Comparison of ENCODE assay signal across 7 cellular contexts in the genomic region with DNA sequence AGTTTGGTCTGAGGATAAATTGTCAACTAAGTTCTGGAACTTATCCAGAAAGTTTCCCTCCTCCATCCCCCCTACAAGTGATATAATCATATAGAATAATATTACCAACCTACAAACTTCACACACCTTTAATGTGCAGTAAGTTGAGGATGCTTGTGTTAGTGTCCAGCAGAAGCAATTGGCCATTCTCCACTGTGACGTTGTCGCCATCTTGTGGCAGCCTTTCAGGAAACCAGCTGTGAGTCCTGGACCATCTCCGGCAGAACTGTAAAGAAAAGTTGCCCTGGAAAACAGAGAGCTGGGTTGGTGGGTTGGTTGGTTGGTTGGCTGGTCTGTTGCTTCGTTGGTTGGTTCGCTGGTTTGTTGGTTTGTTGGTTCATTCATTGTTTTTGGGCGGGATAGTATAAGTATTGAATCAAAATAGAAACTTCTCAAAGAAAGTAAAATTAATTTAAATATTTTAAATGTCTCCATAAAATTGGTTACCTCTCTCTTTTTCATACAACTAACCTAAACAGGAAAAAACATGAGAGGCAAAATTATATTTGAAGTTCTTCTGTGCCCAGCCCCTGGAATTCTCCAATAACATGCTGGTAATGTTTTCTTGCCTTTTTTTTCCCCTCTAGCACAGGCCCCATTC.
DNase-seq lines count a peak whose midpoint lies in the region; ATAC-seq lines count a peak whose summit lies in the region.

No MANE protein-coding gene starts in this region.

- peak; percentile 71 for ATAC-seq in GM21367 (IDR thresholded peaks at IDR 0.05; ENCODE audit: unreplicated experiment)

- DNase-seq in GM03348 (ENCODE audit: low spot score), result peak; percentile 58
- peak; percentile 90 for DNase-seq in HT-29 (ENCODE audit: low spot score)
- peak; percentile 8 for DNase-seq in NOMO-1 treated with dmso at 0.1 percent for 144 hours (lab: John Stamatoyannopoulos, UW; ENCODE audit: unreplicated experiment)
- peak; percentile 85 for DNase-seq in astrocyte of the hippocampus (ENCODE audit: low read depth, low spot score)
- peak; percentile 74 for DNase-seq in iPS-NIHi11 (ENCODE audit: low spot score)
- DNase-seq in stimulated activated CD4-positive, alpha-beta T cell treated with anti-CD3 and anti-CD28 coated beads, Interleukin-15, amount 100 ng/mL, for 24 hours, result peak; percentile 58

Comparison
In these comparisons a context has a peak if more than half of its experiments do, and no peak if none do; other contexts are left out.
1. Peak in every context shown above with its lines: DNase-seq and ATAC-seq.
2. DNase-seq: peak in every context shown above with its lines; median percentile 90 in HT-29; 85 in astrocyte of the hippocampus; 74 in iPS-NIHi11; 58 in GM03348; 58 in stimulated activated CD4-positive, alpha-beta T cell treated with anti-CD3 and anti-CD28 coated beads, Interleukin-15, amount 100 ng/mL, for 24 hours; 8 in NOMO-1 treated with dmso at 0.1 percent for 144 hours.